In genomic region chr7:158703679-158704523, GRCh38 we compare ENCODE assay signal across 7 cellular contexts. TPM values are rescaled to one million over a fixed set of nuclear protein-coding genes. Genes with fewer than 3 reads are reported as not detected.
DNase-seq lines count a peak whose midpoint lies in the region; ATAC-seq and TF ChIP-seq lines count a peak whose summit lies in the region.
"Not testable (repeated sequence)": the region's sequence is repeated elsewhere in the genome, so short reads cannot be mapped to it uniquely, and the experiment has no call there.

No MANE protein-coding gene starts in this region.

- not testable (repeated sequence) for ATAC-seq in GM23338; activated CD8-positive, alpha-beta memory T cell treated with anti-CD3 and anti-CD28 coated beads, Interleukin-2, amount 10 ng/mL, durations not matched to agents 7 days and 5 days

- DNase-seq in GM23338 (ENCODE audit: low spot score); NT2/D1 (ENCODE audit: low read depth, low spot score); activated CD8-positive, alpha-beta memory T cell treated with anti-CD3 and anti-CD28 coated beads, Interleukin-2, amount 10 ng/mL, durations not matched to agents 7 days and 5 days; choroid plexus epithelial cell (ENCODE audit: low read depth); left ventricle myocardium inferior: not testable (repeated sequence)

- peaks cover 20% of the 10 kb centered on the region for H3K36me3 ChIP-seq in GM23338 (ENCODE audit: insufficient read depth)
- peaks cover 31% of the 10 kb centered on the region for H3K36me3 ChIP-seq in NT2/D1 (ENCODE audit: insufficient read depth, insufficient read length, low read length)
- not testable (repeated sequence) for H3K36me3 ChIP-seq in left ventricle myocardium inferior; muscle layer of colon (ENCODE audit: insufficient read depth, low read length)

- not testable (repeated sequence) for H3F3A ChIP-seq in GM23338 (replicated peaks; ENCODE audit: low read depth)

- H4K20me1 ChIP-seq in GM23338 (replicated peaks; ENCODE audit: insufficient read depth), result peaks cover 16% of the 10 kb centered on the region

- peaks cover 33% of the 10 kb centered on the region for H3K4me1 ChIP-seq in GM23338 (ENCODE audit: insufficient read depth)
- H3K4me1 ChIP-seq in NT2/D1 (ENCODE audit: insufficient read depth, insufficient read length), result not testable (repeated sequence)
- H3K4me1 ChIP-seq in left ventricle myocardium inferior, result peaks cover 23% of the 10 kb centered on the region
- H3K4me1 ChIP-seq in muscle layer of colon (ENCODE audit: insufficient read depth, low read length), result peaks cover 16% of the 10 kb centered on the region

- intact Hi-C loops in left ventricle myocardium inferior (cut with micrococcal nuclease), result not testable (repeated sequence)

- peak overlapping the region; percentile 95 for H3K4me2 ChIP-seq in GM23338

- not testable (repeated sequence) for H2AFZ ChIP-seq in GM23338

- not testable (repeated sequence) for H3K27me3 Mint-ChIP-seq in GM23338 (ENCODE audit: insufficient read depth, low read depth, poor library complexity); activated CD8-positive, alpha-beta memory T cell treated with anti-CD3 and anti-CD28 coated beads, Interleukin-2, amount 10 ng/mL, durations not matched to agents 7 days and 5 days

- CTCF ChIA-PET in activated CD8-positive, alpha-beta memory T cell treated with anti-CD3 and anti-CD28 coated beads, Interleukin-2, amount 10 ng/mL, durations not matched to agents 7 days and 5 days (lab: Charles Lee), result interaction anchor here (0.8 to 4.4 kb wide), 10 partner anchors 8 to 272 kb away, joined by 3 to 24 read pairs (median 3); partner anchors contain the start of gene DYNC2I1

- H3K9me2 ChIP-seq in GM23338 (ENCODE audit: insufficient read depth), result not testable (repeated sequence)

- H3K27ac ChIP-seq in GM23338 (ENCODE audit: low read depth), result 0 out of 2 replicates have a peak overlapping the region, but pooled peaks have one; percentile 18
- peak overlapping the region; percentile 91 for H3K27ac ChIP-seq in left ventricle myocardium inferior (replicated peaks)
- H3K27ac ChIP-seq in muscle layer of colon (ENCODE audit: low read depth, low read length), result not testable (repeated sequence)
- peak overlapping the region; percentile 34 to 97 (median 87) for H3K27ac ChIP-seq in skin epidermis

- peaks cover 11% of the 10 kb centered on the region; the same call in 1 of the 2 replicates for H3K9me3 ChIP-seq in NT2/D1 (ENCODE audit: insufficient read depth, low read length)
- H3K9me3 ChIP-seq in left ventricle myocardium inferior (replicated peaks), result peaks cover 15% of the 10 kb centered on the region
- not testable (repeated sequence) for H3K9me3 ChIP-seq in muscle layer of colon (ENCODE audit: low read length)

- peak overlapping the region; percentile 84 for H3K4me3 Mint-ChIP-seq in GM23338
- peak overlapping the region; percentile 81 for H3K4me3 Mint-ChIP-seq in activated CD8-positive, alpha-beta memory T cell treated with anti-CD3 and anti-CD28 coated beads, Interleukin-2, amount 10 ng/mL, durations not matched to agents 7 days and 5 days

- peaks cover 39% of the 10 kb centered on the region for H3K4me1 Mint-ChIP-seq in GM23338
- peaks cover 56% of the 10 kb centered on the region for H3K4me1 Mint-ChIP-seq in activated CD8-positive, alpha-beta memory T cell treated with anti-CD3 and anti-CD28 coated beads, Interleukin-2, amount 10 ng/mL, durations not matched to agents 7 days and 5 days

- peaks cover 13% of the 10 kb centered on the region for H3K9me3 Mint-ChIP-seq in GM23338
- not testable (repeated sequence) for H3K9me3 Mint-ChIP-seq in activated CD8-positive, alpha-beta memory T cell treated with anti-CD3 and anti-CD28 coated beads, Interleukin-2, amount 10 ng/mL, durations not matched to agents 7 days and 5 days (ENCODE audit: low read depth)

- H3K36me3 Mint-ChIP-seq in GM23338 (ENCODE audit: low read depth), result peaks cover 41% of the 10 kb centered on the region
- H3K36me3 Mint-ChIP-seq in activated CD8-positive, alpha-beta memory T cell treated with anti-CD3 and anti-CD28 coated beads, Interleukin-2, amount 10 ng/mL, durations not matched to agents 7 days and 5 days, result peaks cover 55% of the 10 kb centered on the region

- peak overlapping the region; percentile 92 for H3K27ac Mint-ChIP-seq in GM23338
- H3K27ac Mint-ChIP-seq in activated CD8-positive, alpha-beta memory T cell treated with anti-CD3 and anti-CD28 coated beads, Interleukin-2, amount 10 ng/mL, durations not matched to agents 7 days and 5 days, result peak overlapping the region; percentile 89

- peak overlapping the region; percentile 97 for H3K9ac ChIP-seq in NT2/D1 (ENCODE audit: insufficient read length, low read depth)
- peak overlapping the region; percentile 27 for H3K9ac ChIP-seq in muscle layer of colon (ENCODE audit: low read length)

- H3K27me3 ChIP-seq in GM23338 (ENCODE audit: insufficient read depth); NT2/D1 (ENCODE audit: insufficient read depth, insufficient read length); left ventricle myocardium inferior (ENCODE audit: low read depth); muscle layer of colon (ENCODE audit: control insufficient read depth in 1 of 2, insufficient read depth in 2 of 2, low read length in 2 of 2): not testable (repeated sequence)

- H3K4me3 ChIP-seq in GM23338 (peak overlapping the region; percentile 91), NT2/D1 (ENCODE audit: insufficient read length, low read depth) (peak overlapping the region; percentile 96), choroid plexus epithelial cell (ENCODE audit: low read depth, low read length) (peak overlapping the region; percentile 90), left ventricle myocardium inferior (peak overlapping the region; percentile 85), muscle layer of colon (ENCODE audit: low read depth in 1 of 2, low read length in 2 of 2) (peak overlapping the region; percentile 67 to 89), skin epidermis (peak overlapping the region; percentile 70 to 96 (median 91))

- not testable (repeated sequence) for TF ChIP-seq CTCF in GM23338 (conservative IDR thresholded peaks at IDR 0.05; ENCODE audit: low read depth in 2 of 2); choroid plexus epithelial cell (conservative IDR thresholded peaks at IDR 0.05; ENCODE audit: low read depth, low read length); left ventricle myocardium inferior (IDR thresholded peaks at IDR 0.05; ENCODE audit: borderline replicate concordance)

- peaks cover 47% of the 10 kb centered on the region for H3K79me2 ChIP-seq in GM23338 (replicated peaks; ENCODE audit: insufficient read depth)

RNA-seq across cellular contexts. Expression of gene NCAPG2, which starts 0.7 kb away (rescaled TPM):
- 76.5 and 91.2 TPM in 2 replicates for total RNA-seq in GM23338 (2014; rRNA removed; shearing (Covaris generic))
- polyA plus RNA-seq in GM23338 (2016; fragmentation: Nextera tagmentation; extraction: Ambion mirVana), result 34.0 and 38.7 TPM in 2 replicates
- total RNA-seq in activated CD8-positive, alpha-beta memory T cell treated with anti-CD3 and anti-CD28 coated beads, Interleukin-2, amount 10 ng/mL, durations not matched to agents 7 days and 5 days, result 100 to 1,000 TPM; 146 to 182 TPM
- 3.7 TPM for total RNA-seq in left ventricle myocardium inferior

Comparison
In these comparisons a context has a peak if more than half of its experiments do, and no peak if none do; other contexts are left out.
1. RNA of gene NCAPG2, which starts 0.7 kb away (total RNA-seq): 146 to 182 TPM in activated CD8-positive, alpha-beta memory T cell treated with anti-CD3 and anti-CD28 coated beads, Interleukin-2, amount 10 ng/mL, durations not matched to agents 7 days and 5 days and 76.5 to 91.2 TPM in GM23338; 3.7 TPM in left ventricle myocardium inferior (single experiment); every median in the first group is over 10 times any median in the second.
2. Peak in every context shown above with its lines, with median percentiles within 50 percentile points of each other: H3K4me3 ChIP-seq.